In the genomic region with DNA sequence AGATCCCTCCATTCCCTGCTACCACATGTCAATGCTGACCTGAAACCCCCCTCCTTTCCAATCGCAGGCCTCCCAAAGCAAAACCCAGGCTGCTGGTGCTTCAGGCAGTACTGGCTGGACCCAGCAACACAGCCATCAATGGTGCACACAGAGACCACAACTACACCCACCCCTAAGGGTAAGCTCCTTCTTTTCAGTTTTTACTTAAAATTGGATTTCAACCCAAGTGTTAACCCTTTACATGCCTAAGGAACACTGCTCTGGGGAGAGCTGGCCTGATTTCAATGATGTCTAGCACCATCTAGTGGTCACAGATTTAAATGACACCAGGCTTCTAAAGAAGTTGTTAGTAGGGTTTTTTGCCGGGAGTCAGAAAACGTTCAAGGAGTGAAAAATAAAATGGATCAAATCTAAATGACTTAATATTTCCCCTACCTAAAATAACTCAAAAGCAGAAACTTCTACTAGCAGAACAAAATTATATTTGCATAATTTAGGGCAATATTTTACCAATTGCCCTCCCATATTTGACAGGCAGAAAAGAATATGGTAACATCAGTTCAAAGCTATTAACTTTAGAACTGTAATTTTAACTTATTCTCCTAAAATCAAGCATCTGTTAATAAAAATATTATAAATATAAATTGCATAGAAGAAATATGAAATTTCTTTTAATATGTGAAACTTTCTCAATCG, we compare ENCODE assay signal across 7 cellular contexts. TPM values are rescaled to one million over a fixed set of nuclear protein-coding genes. Genes with fewer than 3 reads are reported as not detected.
A peak's percentile ranks its signal among the peaks of the same experiment; 100 is the strongest.
DNase-seq lines count a peak whose midpoint lies in the region; ATAC-seq and TF ChIP-seq lines count a peak whose summit lies in the region.

No MANE protein-coding gene starts in this region.

- no peak for TF ChIP-seq POLR2A in gastrocnemius medialis (IDR thresholded peaks at IDR 0.05)

- POLR2A ChIA-PET in HEK293 (lab: Yijun Ruan, JAX) = interaction anchor here (0.5 to 0.7 kb wide), 2 partner anchors 63 to 127 kb away, joined by 3 to 5 read pairs; partner anchors contain the start of gene ONECUT2

- in situ Hi-C loops in gastrocnemius medialis (cut with MboI; ENCODE audit: low sequenced_read_pairs in 4 of 4) = loop anchor here (25.0 kb wide), 1 partner anchor 825 kb away; no protein-coding TSS in a partner anchor

- H3K4me3 ChIP-seq in HEK293 (ENCODE audit: low read depth, low read length) (no peak overlapping the region), adipocyte (ENCODE audit: low read length) (no peak overlapping the region), gastrocnemius medialis (no peak overlapping the region)

- intact Hi-C loops in left ventricle myocardium superior (cut with micrococcal nuclease) = loop anchor here (5.0 to 10.0 kb wide), 2 partner anchors 710 to 817 kb away; no protein-coding TSS in a partner anchor
- intact Hi-C loops in gastrocnemius medialis (cut with DNase I; ENCODE audit: low total_unique reads) = loop anchor here (5.0 kb wide), 1 partner anchor 815 kb away; no protein-coding TSS in a partner anchor

- no peaks in the 10 kb centered on the region for H3K9me3 ChIP-seq in HEK293 (ENCODE audit: control insufficient read depth, insufficient read depth, low read depth, low read length)
- H3K9me3 ChIP-seq in adipocyte (ENCODE audit: control insufficient read depth, low read length) = no peaks in the 10 kb centered on the region
- H3K9me3 ChIP-seq in gastrocnemius medialis = no peaks in the 10 kb centered on the region

- peak; percentile 62 for TF ChIP-seq CTCF in HEK293 (tag by site-specific recombination; IDR thresholded peaks at IDR 0.05)
- peak; percentile 56 to 85 (median 70) for TF ChIP-seq CTCF in gastrocnemius medialis (IDR thresholded peaks at IDR 0.05 in 4 of 5, conservative IDR thresholded peaks at IDR 0.05 in 1 of 5)

- H3K4me1 ChIP-seq in HEK293 (ENCODE audit: control insufficient read depth, insufficient read depth, low read length) = no peaks in the 10 kb centered on the region
- H3K4me1 ChIP-seq in adipocyte (ENCODE audit: control insufficient read depth, insufficient read depth, low read length) = peaks cover 5% of the 10 kb centered on the region
- no peaks in the 10 kb centered on the region for H3K4me1 ChIP-seq in gastrocnemius medialis

- H3K27me3 ChIP-seq in adipocyte (replicated peaks; ENCODE audit: control insufficient read depth, insufficient read depth, low read length) (no peaks in the 10 kb centered on the region), gastrocnemius medialis (no peaks in the 10 kb centered on the region)

- DNase-seq in Daoy (ENCODE audit: low read depth) (peak; percentile 14), NCI-H524 treated with DMSO at 0.1 percent for 48 hours (lab: John Stamatoyannopoulos, UW) (peak; percentile 64), adipocyte (ENCODE audit: low read depth) (peak; percentile 76), left ventricle myocardium superior (no peak), gastrocnemius medialis (no peak)

- H3K9ac ChIP-seq in adipocyte (ENCODE audit: low read length) = no peak overlapping the region

- no peak overlapping the region for H3K27ac ChIP-seq in HEK293 (ENCODE audit: extremely low read depth, low read depth, low read length)
- no peak overlapping the region for H3K27ac ChIP-seq in gastrocnemius medialis

- ATAC-seq in left ventricle myocardium superior = peak; percentile 39
- ATAC-seq in gastrocnemius medialis = peak in 1 of 2 donors; percentile 49
- ATAC-seq in HG03045 (IDR thresholded peaks at IDR 0.05; ENCODE audit: unreplicated experiment) = no peak

- H3K36me3 ChIP-seq in HEK293 (ENCODE audit: control insufficient read depth in 2 of 2, insufficient read depth in 1 of 2, low read length in 2 of 2) (peaks cover 32 to 66% of the 10 kb centered on the region in 2 experiments), adipocyte (ENCODE audit: control insufficient read depth, insufficient read depth, low read length, severe bottlenecking) (peaks cover 44% of the 10 kb centered on the region), gastrocnemius medialis (peaks cover 3 to 50% of the 10 kb centered on the region in 2 donors)

- CTCF ChIA-PET in HEK293 (lab: Yijun Ruan, JAX) = interaction anchor here (0.6 to 2.3 kb wide), 41 partner anchors 9 to 964 kb away, joined by 3 to 19 read pairs (median 4); partner anchors contain the start of gene ONECUT2

TF ChIP-seq in HEK293, 187 proteins besides CTCF, POLR2A, EP300 and RAD21 (continues in another document):
- TF ChIP-seq ZNF16 (tag by site-specific recombination; IDR thresholded peaks at IDR 0.05; ENCODE audit: low read depth) (no peak), ZNF747 (tag by site-specific recombination; IDR thresholded peaks at IDR 0.05) (no peak), ZNF791 (tag by site-specific recombination; IDR thresholded peaks at IDR 0.05) (no peak), ZNF660 (tag by site-specific recombination; IDR thresholded peaks at IDR 0.05) (no peak), BCL11B (tag by site-specific recombination; IDR thresholded peaks at IDR 0.05; ENCODE audit: low read depth) (no peak), ZBTB48 (tag by site-specific recombination; IDR thresholded peaks at IDR 0.05) (no peak), ZNF341 (tag by site-specific recombination; IDR thresholded peaks at IDR 0.05; ENCODE audit: low read depth) (no peak), ZNF274 (IDR thresholded peaks at IDR 0.05; ENCODE audit: low read length) (no peak), ZNF274 (tag by site-specific recombination; IDR thresholded peaks at IDR 0.05; ENCODE audit: borderline replicate concordance) (no peak), ZNF398 (tag by site-specific recombination; IDR thresholded peaks at IDR 0.05) (no peak), ZNF830 (tag by site-specific recombination; IDR thresholded peaks at IDR 0.05; ENCODE audit: low read depth) (0 out of 2 replicates have a peak, but pooled peaks have one; percentile 10), ZNF600 (tag by site-specific recombination; IDR thresholded peaks at IDR 0.05) (no peak), PRDM4 (tag by site-specific recombination; IDR thresholded peaks at IDR 0.05) (no peak)

RNA-seq across cellular contexts. Expression of gene FECH, which starts 24.6 kb away (rescaled TPM):
- total RNA-seq in Daoy (2014; rRNA removed; shearing (Covaris generic)) = 18.4 and 30.3 TPM in 2 replicates
- 36.6 TPM for total RNA-seq in left ventricle myocardium superior
- 10 to 100 TPM; 60.8 to 78.4 (median 70.2) TPM for total RNA-seq in gastrocnemius medialis

RNA-seq across cellular contexts. Expression of gene NARS1, which starts 59.8 kb away (rescaled TPM):
- 224 and 244 TPM in 2 replicates for total RNA-seq in Daoy (2014; rRNA removed; shearing (Covaris generic))
- 107 TPM for total RNA-seq in left ventricle myocardium superior
- 100 to 1,000 TPM in 3 of 4 donors, 10 to 100 TPM in 1; 93.1 to 205 (median 153) TPM for total RNA-seq in gastrocnemius medialis

Comparison
In these comparisons a context has a peak if more than half of its experiments do, and no peak if none do; other contexts are left out.
1. DNase-seq: peak in Daoy (single experiment), NCI-H524 treated with DMSO at 0.1 percent for 48 hours (single experiment) and adipocyte (single experiment); none in left ventricle myocardium superior (single experiment) and gastrocnemius medialis (0 of 2).